8 cellular contexts compared by ENCODE assay signal in genomic region chr9:36928670-36929349, GRCh38.
DNase-seq lines count a peak whose midpoint lies in the region; ATAC-seq and TF ChIP-seq lines count a peak whose summit lies in the region.

No MANE protein-coding gene starts in this region.

- no peak overlapping the region for H3K4me3 ChIP-seq in colonic mucosa
- no peak overlapping the region for H3K4me3 ChIP-seq in lower lobe of right lung

- peaks cover 28% of the 10 kb centered on the region for H3K4me1 Mint-ChIP-seq in activated CD4-positive, alpha-beta memory T cell treated with anti-CD3 and anti-CD28 coated beads for 36 hours (ENCODE audit: low read depth)
- H3K4me1 Mint-ChIP-seq in naive B cell = peaks cover 57 to 78% (median 65%) of the 10 kb centered on the region in 3 donors

- DNase-seq in NK-92 (lab: John Stamatoyannopoulos, UW; ENCODE audit: unreplicated experiment) (peak; percentile 14), naive B cell (no peak), colonic mucosa (no peak), lower lobe of right lung (no peak), cerebellum (ENCODE audit: low spot score) (no peak)
- no peak for DNase-seq in NK-92 treated with Interleukin-12 subunit alpha and Interleukin-12 subunit beta, amount 100 ng/mL, for 24 hours (lab: John Stamatoyannopoulos, UW)
- peak; percentile 65 for DNase-seq in activated CD4-positive, alpha-beta memory T cell treated with anti-CD3 and anti-CD28 coated beads for 36 hours

- H3K27me3 ChIP-seq in colonic mucosa = no peaks in the 10 kb centered on the region
- H3K27me3 ChIP-seq in lower lobe of right lung (ENCODE audit: low read depth) = no peaks in the 10 kb centered on the region

- CTCF ChIA-PET in activated CD4-positive, alpha-beta memory T cell treated with anti-CD3 and anti-CD28 coated beads for 36 hours (lab: Charles Lee) = no interaction called here

- H3K9me3 Mint-ChIP-seq in activated CD4-positive, alpha-beta memory T cell treated with anti-CD3 and anti-CD28 coated beads for 36 hours = peaks cover 3% of the 10 kb centered on the region
- peaks cover 2 to 8% (median 5%) of the 10 kb centered on the region in 7 donors for H3K9me3 Mint-ChIP-seq in naive B cell

- intact Hi-C loops in activated CD4-positive, alpha-beta memory T cell treated with anti-CD3 and anti-CD28 coated beads for 36 hours (cut with micrococcal nuclease) = loop anchor here (2.0 kb wide), 1 partner anchor 480 kb away; no protein-coding TSS in a partner anchor
- intact Hi-C loops in colonic mucosa (cut with DNase I) (no loop called here), lower lobe of right lung (cut with DNase I) (no loop called here)

- H3K4me3 Mint-ChIP-seq in activated CD4-positive, alpha-beta memory T cell treated with anti-CD3 and anti-CD28 coated beads for 36 hours = no peak overlapping the region
- peak overlapping the region in 3 of 8 donors; percentile 0 to 17 (median 12) for H3K4me3 Mint-ChIP-seq in naive B cell

- H3K9ac ChIP-seq in colonic mucosa (ENCODE audit: low read depth in 2 of 2, low read length in 2 of 2) = no peak overlapping the region

- peak; percentile 55 for ATAC-seq in HG02938 (IDR thresholded peaks at IDR 0.05; ENCODE audit: unreplicated experiment)
- ATAC-seq in naive B cell (ENCODE audit: low read depth in 2 of 2) = no peak
- ATAC-seq in lower lobe of right lung = no peak

- H3K9me3 ChIP-seq in colonic mucosa = no peaks in the 10 kb centered on the region
- peaks cover 2% of the 10 kb centered on the region for H3K9me3 ChIP-seq in lower lobe of right lung

- no peaks in the 10 kb centered on the region for H3K36me3 Mint-ChIP-seq in activated CD4-positive, alpha-beta memory T cell treated with anti-CD3 and anti-CD28 coated beads for 36 hours
- H3K36me3 Mint-ChIP-seq in naive B cell = peaks cover 29 to 46% of the 10 kb centered on the region in 2 donors

- H3K4me1 ChIP-seq in colonic mucosa (no peaks in the 10 kb centered on the region), lower lobe of right lung (no peaks in the 10 kb centered on the region)

- no peak overlapping the region for H3K27ac ChIP-seq in colonic mucosa
- H3K27ac ChIP-seq in lower lobe of right lung = no peak overlapping the region

- POLR2A ChIA-PET in activated CD4-positive, alpha-beta memory T cell treated with anti-CD3 and anti-CD28 coated beads for 36 hours (lab: Charles Lee) = no interaction called here

- H3K36me3 ChIP-seq in colonic mucosa = no peaks in the 10 kb centered on the region
- H3K36me3 ChIP-seq in lower lobe of right lung = no peaks in the 10 kb centered on the region

- H3K27me3 Mint-ChIP-seq in activated CD4-positive, alpha-beta memory T cell treated with anti-CD3 and anti-CD28 coated beads for 36 hours = peaks cover 10% of the 10 kb centered on the region
- H3K27me3 Mint-ChIP-seq in naive B cell = no peaks in the 10 kb centered on the region

- TF ChIP-seq CTCF in colonic mucosa (IDR thresholded peaks at IDR 0.05) (no peak), lower lobe of right lung (IDR thresholded peaks at IDR 0.05) (no peak)

- peak overlapping the region; percentile 82 for H3K27ac Mint-ChIP-seq in activated CD4-positive, alpha-beta memory T cell treated with anti-CD3 and anti-CD28 coated beads for 36 hours
- peak overlapping the region; percentile 74 to 96 (median 92) for H3K27ac Mint-ChIP-seq in naive B cell

Comparison
In these comparisons a context has a peak if more than half of its experiments do, and no peak if none do; other contexts are left out.
1. DNase-seq: peak in NK-92 (single experiment) and activated CD4-positive, alpha-beta memory T cell treated with anti-CD3 and anti-CD28 coated beads for 36 hours (single experiment); none in NK-92 treated with Interleukin-12 subunit alpha and Interleukin-12 subunit beta, amount 100 ng/mL, for 24 hours (single experiment), naive B cell (single experiment), colonic mucosa (single experiment), lower lobe of right lung (single experiment) and cerebellum (single experiment).